ENCODE assay signal across 8 cellular contexts in the genomic region with DNA sequence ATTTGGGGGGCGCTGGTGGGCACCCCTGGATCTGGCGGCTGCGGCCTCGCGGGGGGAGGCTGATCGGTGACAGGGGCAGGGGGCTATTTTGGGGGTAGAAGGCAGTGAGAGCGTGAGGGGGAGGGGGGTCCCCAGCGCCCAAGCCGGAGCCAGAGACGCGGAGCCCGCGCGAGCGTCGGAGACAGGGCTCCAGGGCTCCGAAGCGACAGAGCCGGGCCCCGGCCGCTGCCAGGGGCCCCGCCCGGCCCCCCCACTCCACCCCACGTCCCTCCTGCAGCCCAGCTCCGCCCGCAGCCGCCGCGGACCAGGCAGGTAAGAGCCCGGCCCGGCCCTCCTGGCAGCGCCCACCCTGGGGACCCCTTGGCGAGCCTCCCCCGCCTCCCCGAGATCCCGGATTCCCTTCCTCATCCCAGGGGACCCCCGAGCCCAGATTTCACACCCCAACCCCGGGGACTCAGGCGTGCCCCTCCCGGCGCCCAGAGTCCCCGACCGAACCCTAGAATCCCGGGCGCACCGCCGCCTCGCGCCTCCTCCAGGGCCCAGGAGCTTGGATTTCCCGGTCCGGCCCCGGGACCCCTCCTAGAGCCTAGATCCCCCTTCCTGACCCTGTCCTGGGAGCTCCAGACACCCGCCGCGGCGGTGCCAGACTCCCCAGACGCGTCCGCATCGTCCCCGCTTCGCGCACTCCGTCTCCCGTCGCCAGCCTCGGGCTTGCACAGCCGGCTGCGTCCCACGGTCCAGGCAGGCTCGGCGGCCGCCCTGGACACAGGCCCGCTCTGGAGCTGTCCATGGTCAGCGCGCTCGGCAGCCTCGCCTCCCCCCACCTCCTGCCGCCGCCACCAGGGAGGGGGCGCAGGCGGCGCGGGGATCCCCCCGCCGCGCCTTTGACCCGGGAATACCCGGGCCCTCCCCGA. TPM values are rescaled to one million over a fixed set of nuclear protein-coding genes. Genes with fewer than 3 reads are reported as not detected.
A peak's percentile ranks its signal among the peaks of the same experiment; 100 is the strongest.
DNase-seq lines count a peak whose midpoint lies in the region; ATAC-seq and TF ChIP-seq lines count a peak whose summit lies in the region.

Gene PPFIA3 (plus strand): TSS at position 134 of the 914 bp plus-strand sequence. CDS start 8,330 bp downstream, outside the sequence.

- no peak for TF ChIP-seq POLR2A in stomach (IDR thresholded peaks at IDR 0.05)

- H3K9me3 ChIP-seq in SU-DHL-6 (ENCODE audit: insufficient read depth, low read length) (no peaks in the 10 kb centered on the region), left lung (no peaks in the 10 kb centered on the region), stomach (no peaks in the 10 kb centered on the region)

- H3K27ac ChIP-seq in SU-DHL-6 (ENCODE audit: low read depth, low read length) (peak within 1 kb of the TSS; percentile 65), left lung (peak within 1 kb of the TSS; percentile 93 to 95), stomach (peak within 1 kb of the TSS; percentile 90 to 98 (median 96))

- H2AFZ ChIP-seq in SU-DHL-6 (ENCODE audit: low read depth, low read length, severe bottlenecking): peak within 1 kb of the TSS; percentile 55

- H3K4me1 ChIP-seq in left lung (peaks cover 15 to 51% of the 10 kb centered on the region in 2 donors), stomach (peaks cover 32 to 40% (median 36%) of the 10 kb centered on the region in 4 donors)

- H3K9ac ChIP-seq in SU-DHL-6 (ENCODE audit: low read length): peak within 1 kb of the TSS; percentile 74

- H3K9me3 Mint-ChIP-seq in dendritic cell treated with granulocyte-macrophage colony-stimulating factor and Interleukin-4, amounts not matched to agents 40 ng/mL and 50 ng/mL, for 4 days: peaks cover 7% of the 10 kb centered on the region

- peaks cover 40% of the 10 kb centered on the region for H3K27me3 Mint-ChIP-seq in dendritic cell treated with granulocyte-macrophage colony-stimulating factor and Interleukin-4, amounts not matched to agents 40 ng/mL and 50 ng/mL, for 4 days

- H3K4me3 Mint-ChIP-seq in dendritic cell treated with granulocyte-macrophage colony-stimulating factor and Interleukin-4, amounts not matched to agents 40 ng/mL and 50 ng/mL, for 4 days: peak within 1 kb of the TSS; percentile 81

- 0 to 1% (median 1%) methylated on average over 36 to 90 of the region's 90 CpGs for WGBS in stomach, 5 donors

- ATAC-seq in left lung: peak; percentile 65

- H3K9me2 ChIP-seq in SU-DHL-6 (replicated peaks; ENCODE audit: insufficient read depth, low read length): no peaks in the 10 kb centered on the region

- H3F3A ChIP-seq in SU-DHL-6 (ENCODE audit: insufficient read depth): peaks cover 7% of the 10 kb centered on the region; the same call in 1 of the 2 replicates

- peak; percentile 34 for DNase-seq in activated CD4-positive, alpha-beta T cell treated with anti-CD3 and anti-CD28 coated beads for 48 hours
- DNase-seq in activated CD4-positive, alpha-beta T cell treated with anti-CD3 and anti-CD28 coated beads for 1 hour: no peak
- DNase-seq in left lung: peak; percentile 63 to 89
- DNase-seq in stomach: peak; percentile 77
- DNase-seq in 8988T: no peak
- no peak for DNase-seq in KBM-7

- H3K27me3 ChIP-seq in SU-DHL-6 (ENCODE audit: low read length) (no peaks in the 10 kb centered on the region), left lung (peaks cover 7 to 31% of the 10 kb centered on the region in 2 donors), stomach (peaks cover 0 to 18% (median 9%) of the 10 kb centered on the region in 3 donors)

- H3K4me3 ChIP-seq in SU-DHL-6 (ENCODE audit: insufficient read depth, low read length, poor library complexity, severe bottlenecking) (peak within 1 kb of the TSS; percentile 66), left lung (peak within 1 kb of the TSS; percentile 55 to 65), stomach (peak within 1 kb of the TSS; percentile 60 to 66 (median 64))

- in situ Hi-C loops in KBM-7 (cut with MboI; ENCODE audit: low pct_unique_long_range_greater_than_20kb, low sequenced_read_pairs): no loop called here

- no peaks in the 10 kb centered on the region for H3K79me2 ChIP-seq in SU-DHL-6 (ENCODE audit: insufficient read depth, low read length)

- intact Hi-C loops in dendritic cell treated with granulocyte-macrophage colony-stimulating factor and Interleukin-4, amounts not matched to agents 40 ng/mL and 50 ng/mL, for 4 days (cut with micrococcal nuclease): loop anchor here (1.0 to 2.0 kb wide), 2 partner anchors 9 to 29 kb away; no protein-coding TSS in a partner anchor
- intact Hi-C loops in left lung (cut with DNase I) (no loop called here), stomach (cut with DNase I; ENCODE audit: low total_unique reads) (no loop called here)

- no peaks in the 10 kb centered on the region for H3K36me3 ChIP-seq in SU-DHL-6 (ENCODE audit: low read length)
- H3K36me3 ChIP-seq in left lung: no peaks in the 10 kb centered on the region
- H3K36me3 ChIP-seq in stomach: no peaks in the 10 kb centered on the region

- TF ChIP-seq EP300 in stomach (IDR thresholded peaks at IDR 0.05): no peak

- H4K20me1 ChIP-seq in SU-DHL-6 (ENCODE audit: low read depth, low read length): no peaks in the 10 kb centered on the region

- peaks cover 14% of the 10 kb centered on the region for H3K36me3 Mint-ChIP-seq in dendritic cell treated with granulocyte-macrophage colony-stimulating factor and Interleukin-4, amounts not matched to agents 40 ng/mL and 50 ng/mL, for 4 days (ENCODE audit: low read depth)

- peak within 1 kb of the TSS; percentile 89 for H3K4me2 ChIP-seq in SU-DHL-6 (ENCODE audit: low read depth, low read length, poor library complexity, severe bottlenecking)

- H3K4me1 Mint-ChIP-seq in dendritic cell treated with granulocyte-macrophage colony-stimulating factor and Interleukin-4, amounts not matched to agents 40 ng/mL and 50 ng/mL, for 4 days (ENCODE audit: low read depth): peaks cover 52% of the 10 kb centered on the region

- TF ChIP-seq CTCF in SU-DHL-6 (IDR thresholded peaks at IDR 0.05; ENCODE audit: insufficient read depth, low read length, poor library complexity, severe bottlenecking): no peak
- no peak for TF ChIP-seq CTCF in left lung (IDR thresholded peaks at IDR 0.05)
- TF ChIP-seq CTCF in stomach (IDR thresholded peaks at IDR 0.05): no peak

- H3K27ac Mint-ChIP-seq in dendritic cell treated with granulocyte-macrophage colony-stimulating factor and Interleukin-4, amounts not matched to agents 40 ng/mL and 50 ng/mL, for 4 days: peak within 1 kb of the TSS; percentile 99

RNA-seq across cellular contexts. Expression of gene PPFIA3, which starts in this region (rescaled TPM):
- total RNA-seq in left lung (1 to 10 TPM; 6.6 to 7.5 TPM), stomach (10 to 100 TPM in 1 of 5 donors, 1 to 10 TPM in 3, under 1 TPM in 1; 0.45 to 12.7 (median 4.2) TPM)
- 10 to 100 TPM in 1 of 3 donors, 1 to 10 TPM in 2; 7.2 to 19.7 (median 9.7) TPM for polyA plus RNA-seq in stomach

Comparison
In these comparisons a context has a peak if more than half of its experiments do, and no peak if none do; other contexts are left out.
1. DNase-seq: peak in activated CD4-positive, alpha-beta T cell treated with anti-CD3 and anti-CD28 coated beads for 48 hours (single experiment), left lung (2 of 2) and stomach (single experiment); none in activated CD4-positive, alpha-beta T cell treated with anti-CD3 and anti-CD28 coated beads for 1 hour (single experiment), 8988T (single experiment) and KBM-7 (single experiment).
2. Peak in every context shown above with its lines, with median percentiles within 50 percentile points of each other: H3K27ac ChIP-seq and H3K4me3 ChIP-seq.